8 cellular contexts compared by ENCODE assay signal in genomic region chr3:113825090-113825489, GRCh38. TPM values are rescaled to one million over a fixed set of nuclear protein-coding genes. Genes with fewer than 3 reads are reported as not detected.
DNase-seq lines count a peak whose midpoint lies in the region; ATAC-seq, FAIRE-seq and TF ChIP-seq lines count a peak whose summit lies in the region.

No MANE protein-coding gene starts in this region.

- RAD21 ChIA-PET in GM12878 (lab: Charles Lee; ENCODE audit: unreplicated experiment), result interaction anchor here (0.9 to 2.1 kb wide), 16 partner anchors 9 to 90 kb away, joined by 3 to 15 read pairs (median 5); partner anchors contain the start of genes ATP6V1A, GRAMD1C and NAA50

- no peak overlapping the region for H3K4me3 ChIP-seq in AG09309 (ENCODE audit: control insufficient read depth, low read depth, low read length)
- H3K4me3 ChIP-seq in GM12878, result peak overlapping the region; percentile 18; the same call in 1 of the 2 replicates

- FAIRE-seq in GM12878 (lab: Jason Lieb, UNC), result peak; percentile 52

- peak overlapping the region; percentile 49; the same call in 1 of the 2 replicates for H3K27ac ChIP-seq in GM12878 (ENCODE audit: control insufficient read depth, insufficient read depth)

- peak; percentile 75 for ATAC-seq in GM19043 (IDR thresholded peaks at IDR 0.05; ENCODE audit: low read depth, unreplicated experiment)
- ATAC-seq in HG03108 (IDR thresholded peaks at IDR 0.05; ENCODE audit: unreplicated experiment), result peak; percentile 81
- ATAC-seq in GM12878, result peak; percentile 85
- ATAC-seq in left cardiac atrium, result no peak

- no peak for TF ChIP-seq POLR2A in GM12878 (IDR thresholded peaks at IDR 0.05; ENCODE audit: low read depth, low read length)

- no peak for TF ChIP-seq RAD21 in GM12878 (IDR thresholded peaks at IDR 0.05; ENCODE audit: insufficient read depth, low read depth, low read length)

- no peaks in the 10 kb centered on the region for H3K36me3 ChIP-seq in GM12878 (ENCODE audit: control insufficient read depth in 2 of 2, insufficient read depth in 2 of 2, low read length in 1 of 2)

- no peaks in the 10 kb centered on the region; the same call in 2 of the 3 replicates for H3K9me3 ChIP-seq in GM12878 (replicated peaks; ENCODE audit: control insufficient read depth, insufficient read depth, low read length)

- TF ChIP-seq EP300 in GM12878 (IDR thresholded peaks at IDR 0.05; ENCODE audit: borderline replicate concordance in 1 of 2, control insufficient read depth in 1 of 2, low read depth in 2 of 2, low read length in 2 of 2), result peak; percentile 34 to 65; a peak in 2 of 4 replicates

- in situ Hi-C loops in GM12878 (cut with MboI), result no loop called here

- no peaks in the 10 kb centered on the region for H4K20me1 ChIP-seq in GM12878 (ENCODE audit: control insufficient read depth, insufficient read depth)

- no TSS peak for BruUV-seq in GM12878 (replicated peaks; lab: Mats Ljungman, UMichigan)

- TF ChIP-seq CTCF in AG09309 (IDR thresholded peaks at IDR 0.05; ENCODE audit: control insufficient read depth, insufficient read depth, low read depth, low read length, missing control alignments) (peak; percentile 27), GM12878 (IDR thresholded peaks at IDR 0.05 in 2 of 3, conservative IDR thresholded peaks at IDR 0.05 in 1 of 3; ENCODE audit: control insufficient read depth in 2 of 3, extremely low read depth in 1 of 3, insufficient read depth in 1 of 3, low read depth in 3 of 3, low read length in 3 of 3) (peak in 2 of 3 experiments; percentile 39 to 40; a peak in 2 of 6 replicates)

- intact Hi-C loops in GM12878 (cut with micrococcal nuclease; ENCODE audit: unreplicated experiment) (loop anchor here (5.0 kb wide), 1 partner anchor 43 kb away; no protein-coding TSS in a partner anchor), left cardiac atrium (cut with DNase I) (no loop called here)

- H3K4me2 ChIP-seq in GM12878 (ENCODE audit: control insufficient read depth, insufficient read depth), result peak overlapping the region; percentile 61

- no peak overlapping the region for H3K9ac ChIP-seq in GM12878 (ENCODE audit: control insufficient read depth, insufficient read depth, low read length)

- CTCF ChIA-PET in GM12878 (lab: Yijun Ruan, JAX), result interaction anchor here (0.8 to 8.2 kb wide), 13 partner anchors 9 to 121 kb away, joined by 3 to 72 read pairs (median 5); partner anchors contain the start of genes ATP6V1A, GRAMD1C and NAA50

- no peaks in the 10 kb centered on the region for H3K27me3 ChIP-seq in GM12878 (replicated peaks in 1 of 2; ENCODE audit: control insufficient read depth in 2 of 2, insufficient read depth in 2 of 2, low read length in 1 of 2)

- no peak for DNase-seq in AG09309 (ENCODE audit: low read depth)
- peak; percentile 86 for DNase-seq in GM12878 (ENCODE audit: low read depth, low spot score)
- DNase-seq in SK-N-DZ (ENCODE audit: low spot score), result no peak
- DNase-seq in NCI-H1694 (lab: John Stamatoyannopoulos, UW), result no peak
- no peak for DNase-seq in left cardiac atrium
- no peak for DNase-seq in NCI-H146 treated with DMSO at 0.1 percent for 48 hours (lab: John Stamatoyannopoulos, UW; ENCODE audit: unreplicated experiment)

- SMC1A ChIA-PET in GM12878 (lab: Charles Lee; ENCODE audit: uncharacterized antibody, unreplicated experiment), result interaction anchor here (0.6 to 3.8 kb wide), 22 partner anchors 10 to 112 kb away, joined by 3 to 16 read pairs (median 6); no protein-coding TSS in a partner anchor

- H3K4me1 ChIP-seq in GM12878 (ENCODE audit: control insufficient read depth, insufficient read depth, low read length), result peaks cover 41% of the 10 kb centered on the region

- WGBS in GM12878 (ENCODE audit: insufficient coverage, insufficient replicate concordance, low lambda C conversion rate, missing lambda C conversion rate), result 2% methylated on average over 2 of the region's 2 CpGs

- no peaks in the 10 kb centered on the region for H3K79me2 ChIP-seq in GM12878 (ENCODE audit: control insufficient read depth, insufficient read depth, low read length)

- peak overlapping the region; percentile 29; the same call in 1 of the 2 replicates for H2AFZ ChIP-seq in GM12878 (ENCODE audit: control insufficient read depth, low read depth, low read length)

- POLR2A ChIA-PET in GM12878 (lab: Charles Lee), result interaction anchor here (1.0 to 3.4 kb wide), 6 partner anchors 23 to 231 kb away, joined by 3 to 24 read pairs (median 6); partner anchors contain the start of genes ATP6V1A, CCDC191 and NAA50

TF ChIP-seq in GM12878, 131 proteins besides CTCF, POLR2A, EP300 and RAD21 (continues in another document):
- TF ChIP-seq REST (IDR thresholded peaks at IDR 0.05; ENCODE audit: low read depth, low read length) (no peak), TAF1 (IDR thresholded peaks at IDR 0.05; ENCODE audit: borderline replicate concordance, low read depth, low read length) (peak; percentile 48; the same call in 1 of the 2 replicates), TARDBP (IDR thresholded peaks at IDR 0.05; ENCODE audit: borderline replicate concordance) (no peak), CHD4 (IDR thresholded peaks at IDR 0.05) (no peak), PAX8 (IDR thresholded peaks at IDR 0.05) (no peak), NR2C2 (IDR thresholded peaks at IDR 0.05; ENCODE audit: borderline replicate concordance, control insufficient read depth, insufficient read length, low read depth) (no peak), NR2C1 (IDR thresholded peaks at IDR 0.05) (no peak), MTA3 (IDR thresholded peaks at IDR 0.05; ENCODE audit: borderline replicate concordance, low read length) (no peak), USF2 (IDR thresholded peaks at IDR 0.05; ENCODE audit: borderline replicate concordance, low read depth, low read length) (no peak), STAT1 (conservative IDR thresholded peaks at IDR 0.05) (no peak), MEF2B (IDR thresholded peaks at IDR 0.05; ENCODE audit: partially characterized antibody, poor library complexity, severe bottlenecking) (no peak), SP1 (IDR thresholded peaks at IDR 0.05; ENCODE audit: low read depth, low read length) (peak; percentile 29), MXI1 (IDR thresholded peaks at IDR 0.05; ENCODE audit: low read depth, low read length) (no peak)

RNA-seq across cellular contexts. Expression of gene GRAMD1C, which starts 13.5 kb away (rescaled TPM):
- total RNA-seq in GM12878 (2013; cell fraction: nucleolus; rRNA removed), result 59.2 and 61.5 TPM in 2 replicates
- total RNA-seq in GM12878 (2014; rRNA removed) (3.8 and 5.9 TPM in 2 replicates), GM12878 (2014; rRNA removed; fragmentation: Illumina TruSeq; extraction: Trizol) (9.2 and 9.8 TPM in 2 replicates), GM12878 (2021) (5.5 TPM in 2 replicates), left cardiac atrium (1 to 10 TPM; 2.0 to 2.1 TPM)
- 11.4 TPM for polyA plus RNA-seq in GM12878 (2011; ENCODE audit: low read depth)
- polyA plus RNA-seq in GM12878 (2011; rRNA removed) (5.4 and 9.1 TPM in 2 replicates), GM12878 (2014; fragmentation: Illumina TruSeq; extraction: Trizol) (6.1 and 7.6 TPM in 2 replicates), GM12878 (2014; fragmentation: Nextera tagmentation; extraction: Ambion mirVana) (1 to 10 TPM; 3.2 to 8.4 TPM), GM12878 (2014; rRNA removed) (2.5 and 3.8 TPM in 2 replicates), GM12878 (2016; fragmentation: Nextera tagmentation; extraction: Ambion mirVana) (1 to 10 TPM; 4.9 to 8.8 TPM)
- 0.64 and 2.1 TPM in 2 replicates for polyA plus RNA-seq in GM12878 (2011; cell fraction: cytosol; rRNA removed)
- 5.1 and 6.4 TPM in 2 replicates for polyA plus RNA-seq in GM12878 (2011; cell fraction: nucleus; rRNA removed)
- polyA plus RNA-seq in GM12878 (2012), result 0.87 and 1.5 TPM in 2 replicates
- 1.1 and 2.3 TPM in 2 replicates for polyA minus RNA-seq in GM12878 (2011; rRNA and poly(A)+ RNA removed)
- polyA minus RNA-seq in GM12878 (2011; cell fraction: cytosol; rRNA and poly(A)+ RNA removed), result 2.3 TPM in 2 replicates
- 1.9 and 5.2 TPM in 2 replicates for polyA minus RNA-seq in GM12878 (2011; cell fraction: nucleus; rRNA and poly(A)+ RNA removed)
- not detected in 2 replicates for polyA plus RNA-seq in SK-N-DZ (2014; cell fraction: cytosol; rRNA removed)
- not detected in 2 replicates for polyA plus RNA-seq in SK-N-DZ (2014; cell fraction: nucleus; rRNA removed)

Comparison
In these comparisons a context has a peak if more than half of its experiments do, and no peak if none do; other contexts are left out.
1. ATAC-seq: peak in GM19043 (single experiment), HG03108 (single experiment) and GM12878 (single experiment); none in left cardiac atrium (0 of 2).